In genomic region chr16:14300631-14301149, GRCh38 we compare ENCODE assay signal across 8 cellular contexts.
DNase-seq lines count a peak whose midpoint lies in the region; ATAC-seq, FAIRE-seq and TF ChIP-seq lines count a peak whose summit lies in the region.

No MANE protein-coding gene starts in this region.

- H3K4me3 ChIP-seq in brain microvascular endothelial cell (ENCODE audit: low read depth, low read length) (no peak overlapping the region), small intestine (ENCODE audit: low read depth in 1 of 2, low read length in 2 of 2) (no peak overlapping the region)

- no peaks in the 10 kb centered on the region for H3K9me3 ChIP-seq in small intestine (ENCODE audit: control insufficient read depth, low read depth)

- H3K27ac ChIP-seq in C4-2B: peak overlapping the region; percentile 98
- H3K27ac ChIP-seq in RWPE1: peak overlapping the region; percentile 90
- no peak overlapping the region for H3K27ac ChIP-seq in brain microvascular endothelial cell
- H3K27ac ChIP-seq in small intestine (ENCODE audit: low read depth in 1 of 2, low read length in 1 of 2): no peak overlapping the region

- DNase-seq in KBM-7: peak; percentile 79
- DNase-seq in RWPE1 (ENCODE audit: low spot score): peak; percentile 76
- DNase-seq in brain microvascular endothelial cell: peak; percentile 77
- peak; percentile 89 for DNase-seq in iris pigment epithelial cell (ENCODE audit: low read depth)
- peak; percentile 48 for DNase-seq in small intestine
- no peak for DNase-seq in activated CD4-positive, CD25-positive, alpha-beta regulatory T cell treated with anti-CD3 and anti-CD28 coated beads, Interleukin-2, amount 50 U/mL, for 72 hours

- WGBS in small intestine, 3 donors: 22 to 32% (median 23%) methylated on average over 13 of the region's 13 CpGs

- CTCF ChIA-PET in RWPE1 (lab: Yijun Ruan, JAX): interaction anchor here (0.8 to 3.5 kb wide), 5 partner anchors 9 to 294 kb away, joined by 3 to 14 read pairs (median 7); no protein-coding TSS in a partner anchor

- H3K4me1 ChIP-seq in small intestine (ENCODE audit: control insufficient read depth in 2 of 2, insufficient read depth in 1 of 2, low read depth in 1 of 2, low read length in 1 of 2): peaks cover 2 to 3% of the 10 kb centered on the region in 2 donors

- in situ Hi-C loops in KBM-7 (cut with MboI; ENCODE audit: low pct_unique_long_range_greater_than_20kb, low sequenced_read_pairs) (no loop called here), brain microvascular endothelial cell (cut with HindIII; ENCODE audit: low pct_ligation_motif_present, low sequenced_read_pairs) (no loop called here)

- H3K27me3 ChIP-seq in brain microvascular endothelial cell (replicated peaks): no peaks in the 10 kb centered on the region
- H3K27me3 ChIP-seq in small intestine (ENCODE audit: control insufficient read depth in 2 of 2, insufficient read depth in 2 of 2, low read length in 2 of 2): peaks cover 2 to 3% of the 10 kb centered on the region in 2 donors

- ATAC-seq in GM18907 (IDR thresholded peaks at IDR 0.05; ENCODE audit: unreplicated experiment): peak; percentile 53

- H3K36me3 ChIP-seq in brain microvascular endothelial cell (replicated peaks) (no peaks in the 10 kb centered on the region), small intestine (ENCODE audit: control insufficient read depth in 2 of 2, insufficient read depth in 2 of 2, low read length in 2 of 2) (no peaks in the 10 kb centered on the region)

- TF ChIP-seq CTCF in C4-2B (conservative IDR thresholded peaks at IDR 0.05) (peak; percentile 87), RWPE1 (conservative IDR thresholded peaks at IDR 0.05; ENCODE audit: low read depth) (peak; percentile 90), brain microvascular endothelial cell (IDR thresholded peaks at IDR 0.05; ENCODE audit: low read depth, low read length, missing control alignments) (peak; percentile 77)

- FAIRE-seq in small intestine (lab: Jason Lieb, UNC): no peak

- POLR2A ChIA-PET in RWPE1 (lab: Yijun Ruan, JAX; ENCODE audit: low non-redundant PET): interaction anchor here (0.7 kb wide), 1 partner anchor 189 kb away, joined by 3 read pairs; no protein-coding TSS in a partner anchor

Comparison
In these comparisons a context has a peak if more than half of its experiments do, and no peak if none do; other contexts are left out.
1. H3K27ac ChIP-seq: peak in C4-2B (single experiment) and RWPE1 (single experiment); none in brain microvascular endothelial cell (single experiment) and small intestine (0 of 2).
2. Peak in every context shown above with its lines, with median percentiles within 50 percentile points of each other: CTCF ChIP-seq.